Comparison of ENCODE assay signal across 11 cellular contexts in the genomic region with DNA sequence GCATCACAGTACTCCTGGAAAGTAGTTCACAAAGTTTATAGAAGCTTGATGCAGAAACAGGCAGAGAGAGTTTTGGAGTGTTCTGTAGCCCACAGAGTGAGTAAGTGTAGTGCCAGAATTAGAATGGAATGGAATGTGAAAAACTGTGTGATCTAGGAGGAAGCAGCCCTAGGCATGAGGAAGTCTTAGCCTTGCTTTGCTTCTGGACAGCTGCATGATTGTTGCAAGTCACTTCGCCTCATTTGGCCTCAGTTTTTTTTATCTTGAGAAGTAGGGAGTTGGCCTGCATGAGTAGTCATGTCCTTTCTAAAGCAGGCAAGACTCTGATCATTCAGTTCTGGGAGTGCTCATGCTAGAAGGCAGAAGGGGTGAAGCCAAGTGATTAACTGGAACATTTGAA. TPM values are rescaled to one million over a fixed set of nuclear protein-coding genes. Genes with fewer than 3 reads are reported as not detected.
DNase-seq lines count a peak whose midpoint lies in the region; ATAC-seq, FAIRE-seq and TF ChIP-seq lines count a peak whose summit lies in the region.
"Had no signal": no experiment of that assay in that cellular context is flagged by ENCODE, and none has a peak within 500 bp of the region (broad histone marks: within the 10 kb centered on the region; RNA-seq: fewer than 3 reads in every experiment).

No MANE protein-coding gene starts in this region.

- H3K9me3 ChIP-seq in OCI-LY7 (ENCODE audit: low read length) (no peaks in the 10 kb centered on the region), psoas muscle (no peaks in the 10 kb centered on the region)
- H3K9me3 ChIP-seq: esophagus muscularis mucosa had no signal

- no peaks in the 10 kb centered on the region for H3K9me3 Mint-ChIP-seq in Calu3 (ENCODE audit: low read depth, unreplicated experiment)
- H3K9me3 Mint-ChIP-seq in activated CD4-positive, alpha-beta memory T cell treated with anti-CD3 and anti-CD28 coated beads for 36 hours = no peaks in the 10 kb centered on the region

- peak; percentile 56 for DNase-seq in Calu3
- peak; percentile 25 for DNase-seq in OCI-LY7 (ENCODE audit: low spot score)
- peak; percentile 70 for DNase-seq in fibroblast of peridontal ligament (ENCODE audit: extremely low read depth)
- DNase-seq in psoas muscle = no peak
- no peak for DNase-seq in activated CD4-positive, alpha-beta memory T cell treated with anti-CD3 and anti-CD28 coated beads for 36 hours
- no peak for DNase-seq in stimulated activated CD4-positive, alpha-beta T cell treated with anti-CD3 and anti-CD28 coated beads, Interleukin-4, amount 100 ng/mL, for 24 hours
- no peak for DNase-seq in germinal center (ENCODE audit: low spot score)
- DNase-seq in GM19239 (ENCODE audit: insufficient read length, low spot score) = no peak
- DNase-seq: stimulated activated naive CD4-positive, alpha-beta T cell treated with Interleukin-2 at 50 U/mL for 16 hours had no signal

- peak overlapping the region; percentile 42 for H3K4me2 ChIP-seq in OCI-LY7 (ENCODE audit: low read length)

- CTCF ChIA-PET in Calu3 (lab: Charles Lee) (interaction anchor here (0.6 to 1.5 kb wide), 8 partner anchors 13 to 462 kb away, joined by 3 to 7 read pairs (median 4); no protein-coding TSS in a partner anchor), OCI-LY7 (lab: Charles Lee; ENCODE audit: unreplicated experiment) (no interaction called here)
- CTCF ChIA-PET in activated CD4-positive, alpha-beta memory T cell treated with anti-CD3 and anti-CD28 coated beads for 36 hours (lab: Charles Lee) = no interaction called here

- H3K4me3 Mint-ChIP-seq in Calu3 (ENCODE audit: low read depth, unreplicated experiment) = no peak overlapping the region
- no peak overlapping the region for H3K4me3 Mint-ChIP-seq in activated CD4-positive, alpha-beta memory T cell treated with anti-CD3 and anti-CD28 coated beads for 36 hours

- peaks cover 40% of the 10 kb centered on the region for H3K4me1 Mint-ChIP-seq in Calu3 (ENCODE audit: low read depth, unreplicated experiment)
- no peaks in the 10 kb centered on the region for H3K4me1 Mint-ChIP-seq in activated CD4-positive, alpha-beta memory T cell treated with anti-CD3 and anti-CD28 coated beads for 36 hours (ENCODE audit: low read depth)

- peak overlapping the region; percentile 41 for H3K27ac Mint-ChIP-seq in Calu3 (ENCODE audit: unreplicated experiment)
- H3K27ac Mint-ChIP-seq in activated CD4-positive, alpha-beta memory T cell treated with anti-CD3 and anti-CD28 coated beads for 36 hours = no peak overlapping the region
- H3K27ac Mint-ChIP-seq: progenitor cell of endocrine pancreas had no signal

- H3K36me3 ChIP-seq in OCI-LY7 (ENCODE audit: insufficient read depth, low read length) (no peaks in the 10 kb centered on the region), psoas muscle (ENCODE audit: insufficient read depth in 1 of 2, low read depth in 1 of 2) (no peaks in the 10 kb centered on the region)
- H3K36me3 ChIP-seq: esophagus muscularis mucosa had no signal

- POLR2A ChIA-PET in OCI-LY7 (lab: Charles Lee) = interaction anchor here (0.5 to 0.6 kb wide), 2 partner anchors 80 to 474 kb away, joined by 4 read pairs; no protein-coding TSS in a partner anchor
- POLR2A ChIA-PET in activated CD4-positive, alpha-beta memory T cell treated with anti-CD3 and anti-CD28 coated beads for 36 hours (lab: Charles Lee) = no interaction called here

- H3K36me3 Mint-ChIP-seq in Calu3 (ENCODE audit: insufficient read depth, unreplicated experiment) = no peaks in the 10 kb centered on the region
- no peaks in the 10 kb centered on the region for H3K36me3 Mint-ChIP-seq in activated CD4-positive, alpha-beta memory T cell treated with anti-CD3 and anti-CD28 coated beads for 36 hours

- TF ChIP-seq CTCF in Calu3 (IDR thresholded peaks at IDR 0.05; ENCODE audit: unreplicated experiment) (no peak), OCI-LY7 (conservative IDR thresholded peaks at IDR 0.05; ENCODE audit: low read length) (no peak), psoas muscle (IDR thresholded peaks at IDR 0.05) (no peak)

- H3K27ac ChIP-seq in OCI-LY7 (ENCODE audit: low read depth, low read length, poor library complexity, severe bottlenecking) (no peak overlapping the region), psoas muscle (no peak overlapping the region)
- H3K27ac ChIP-seq: esophagus muscularis mucosa had no signal

- H4K20me1 ChIP-seq in OCI-LY7 (ENCODE audit: insufficient read depth, low read length) = no peaks in the 10 kb centered on the region

- H3K27me3 ChIP-seq in psoas muscle (ENCODE audit: insufficient read depth in 3 of 3, low read length in 2 of 3) = no peaks in the 10 kb centered on the region
- H3K27me3 ChIP-seq: esophagus muscularis mucosa had no signal

- peak; percentile 28 to 79 (median 70) for ATAC-seq in psoas muscle

- H3K4me3 ChIP-seq in OCI-LY7 (ENCODE audit: low read depth, low read length, poor library complexity, severe bottlenecking) (no peak overlapping the region), psoas muscle (no peak overlapping the region)
- H3K4me3 ChIP-seq: esophagus muscularis mucosa had no signal

- H2AFZ ChIP-seq in OCI-LY7 (ENCODE audit: low read length) = peak overlapping the region; percentile 36; the same call in 1 of the 2 replicates

- FAIRE-seq in GM19239 (lab: Jason Lieb, UNC) = no peak

- no peaks in the 10 kb centered on the region for H3K9me2 ChIP-seq in OCI-LY7 (ENCODE audit: insufficient read depth, low read length)

- BruUV-seq in Calu3 (replicated peaks; lab: Mats Ljungman, UMichigan) = no TSS peak
- no TSS peak for BruUV-seq in OCI-LY7 (replicated peaks; lab: Mats Ljungman, UMichigan)

- H3K4me1 ChIP-seq in OCI-LY7 (ENCODE audit: insufficient read depth, low read length, poor library complexity, severe bottlenecking) (peaks cover 12% of the 10 kb centered on the region), psoas muscle (no peaks in the 10 kb centered on the region)

- no peaks in the 10 kb centered on the region for H3K27me3 Mint-ChIP-seq in Calu3 (ENCODE audit: unreplicated experiment)
- peaks cover 6% of the 10 kb centered on the region for H3K27me3 Mint-ChIP-seq in activated CD4-positive, alpha-beta memory T cell treated with anti-CD3 and anti-CD28 coated beads for 36 hours
- H3K27me3 Mint-ChIP-seq: progenitor cell of endocrine pancreas had no signal

- WGBS in psoas muscle, 3 donors = 0 to 20% (median 2%) methylated on average over 1 of the region's 1 CpG

- no peaks in the 10 kb centered on the region for H3K79me2 ChIP-seq in OCI-LY7 (ENCODE audit: insufficient read depth, low read depth, low read length)

- intact Hi-C loops in Calu3 (cut with micrococcal nuclease; ENCODE audit: unreplicated experiment) = no loop called here
- intact Hi-C loops in OCI-LY7 (cut with micrococcal nuclease; ENCODE audit: unreplicated experiment) = no loop called here
- intact Hi-C loops in psoas muscle (cut with DNase I) = no loop called here
- intact Hi-C loops in activated CD4-positive, alpha-beta memory T cell treated with anti-CD3 and anti-CD28 coated beads for 36 hours (cut with micrococcal nuclease) = no loop called here

RNA-seq across cellular contexts. Expression of a gene that starts 10.9 kb away (rescaled TPM):
- total RNA-seq in Calu3 (2022) (not detected in 2 replicates), OCI-LY7 (2022) (not detected in 2 replicates), psoas muscle (not detected)
- total RNA-seq in OCI-LY7 (2014; rRNA removed; shearing (Covaris generic)) = not detected in 2 replicates
- not detected for polyA plus RNA-seq in psoas muscle
- total RNA-seq in activated CD4-positive, alpha-beta memory T cell treated with anti-CD3 and anti-CD28 coated beads for 36 hours = not detected
- total RNA-seq: esophagus muscularis mucosa, progenitor cell of endocrine pancreas had no signal

RNA-seq across cellular contexts. Expression of a gene that starts 34.0 kb away (rescaled TPM):
- total RNA-seq in Calu3 (2022) = not detected in 2 replicates
- not detected in 2 replicates for total RNA-seq in OCI-LY7 (2014; rRNA removed; shearing (Covaris generic))
- not detected in 2 replicates for total RNA-seq in OCI-LY7 (2022)
- not detected for total RNA-seq in psoas muscle
- not detected for polyA plus RNA-seq in psoas muscle
- total RNA-seq in activated CD4-positive, alpha-beta memory T cell treated with anti-CD3 and anti-CD28 coated beads for 36 hours = not detected
- total RNA-seq: esophagus muscularis mucosa, progenitor cell of endocrine pancreas had no signal

Comparison
In these comparisons a context has a peak if more than half of its experiments do, and no peak if none do; other contexts are left out.
1. DNase-seq: peak in Calu3 (single experiment), OCI-LY7 (single experiment) and fibroblast of peridontal ligament (single experiment); none in psoas muscle (0 of 2), activated CD4-positive, alpha-beta memory T cell treated with anti-CD3 and anti-CD28 coated beads for 36 hours (single experiment), stimulated activated CD4-positive, alpha-beta T cell treated with anti-CD3 and anti-CD28 coated beads, Interleukin-4, amount 100 ng/mL, for 24 hours (single experiment), germinal center (single experiment) and GM19239 (single experiment).